19 cellular contexts compared by ENCODE assay signal in the genomic region with DNA sequence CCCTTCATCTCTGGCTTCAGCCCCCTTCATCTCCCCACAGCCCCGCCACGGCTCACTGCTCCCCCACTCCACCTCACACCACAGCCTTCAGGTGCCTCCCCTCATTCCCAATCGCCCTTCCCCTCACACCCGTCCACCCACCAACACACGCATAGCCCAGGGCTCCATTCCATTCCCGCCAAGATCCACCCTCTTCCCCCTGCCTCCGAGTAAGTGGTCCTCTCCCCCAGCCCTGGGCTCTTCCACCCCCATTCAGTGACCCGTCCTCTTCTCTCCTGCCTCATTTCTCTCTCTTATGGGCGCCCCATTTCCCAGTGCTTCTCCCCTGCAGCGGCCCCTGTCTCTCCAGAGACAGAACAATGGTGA. TPM values are rescaled to one million over a fixed set of nuclear protein-coding genes. Genes with fewer than 3 reads are reported as not detected.
DNase-seq lines count a peak whose midpoint lies in the region; ATAC-seq, FAIRE-seq and TF ChIP-seq lines count a peak whose summit lies in the region.
"Had no signal": no experiment of that assay in that cellular context is flagged by ENCODE, and none has a peak within 500 bp of the region (broad histone marks: within the 10 kb centered on the region; RNA-seq: fewer than 3 reads in every experiment).

No MANE protein-coding gene starts in this region.

- POLR2A ChIA-PET in CD4-positive, alpha-beta T cell (lab: Charles Lee): no interaction called here
- POLR2A ChIA-PET in H1 (lab: Charles Lee; ENCODE audit: partially characterized antibody): no interaction called here

- no peak overlapping the region for H3K56ac ChIP-seq in H1 (replicated peaks; ENCODE audit: insufficient read length, low read depth, low read length)

- peak overlapping the region; percentile 89; the same call in 1 of the 2 replicates for H2AFZ ChIP-seq in H1 (ENCODE audit: low read length)
- H2AFZ ChIP-seq: parathyroid adenoma had no signal

- peak overlapping the region; percentile 52 for H3K4me3 ChIP-seq in HUES64 (ENCODE audit: low read length)
- peak overlapping the region; percentile 35 to 61 (median 48) for H3K4me3 ChIP-seq in H1 (ENCODE audit: extremely low read depth in 1 of 4, insufficient read depth in 2 of 4, low read depth in 3 of 4, low read length in 4 of 4)
- H3K4me3 ChIP-seq: smooth muscle cell had no signal

- H3K79me2 ChIP-seq in H1 (ENCODE audit: control insufficient read depth in 1 of 2, insufficient read depth in 2 of 2, low read length in 2 of 2): no peaks in the 10 kb centered on the region
- H3K79me2 ChIP-seq: parathyroid adenoma had no signal

- no peak overlapping the region for H2BK20ac ChIP-seq in H1 (ENCODE audit: low read length)

- peak overlapping the region; percentile 44 for H3K4ac ChIP-seq in H1 (replicated peaks; ENCODE audit: insufficient read length, low read depth, low read length)

- peaks cover 0 to 2% of the 10 kb centered on the region in 2 experiments for H4K20me1 ChIP-seq in H1 (replicated peaks in 1 of 2; ENCODE audit: control insufficient read depth in 1 of 2, insufficient read depth in 2 of 2, low read length in 2 of 2)

- TF ChIP-seq RAD21 in H1 (IDR thresholded peaks at IDR 0.05 in 1 of 2, conservative IDR thresholded peaks at IDR 0.05 in 1 of 2; ENCODE audit: low read depth in 2 of 2, low read length in 2 of 2): no peak

- H3K27me3 ChIP-seq in CD4-positive, alpha-beta T cell (ENCODE audit: control insufficient read depth, insufficient read depth, low read length): peaks cover 22% of the 10 kb centered on the region
- H3K27me3 ChIP-seq in HUES64 (ENCODE audit: insufficient read depth, low read length) (peaks cover 15% of the 10 kb centered on the region), H1 (replicated peaks in 1 of 4; ENCODE audit: control insufficient read depth in 3 of 4, extremely low read depth in 1 of 4, insufficient read depth in 3 of 4, low read length in 3 of 4) (peaks cover 6 to 10% (median 9%) of the 10 kb centered on the region in 4 experiments; a peak in 6 of 7 replicates)

- H2AK5ac ChIP-seq in H1 (ENCODE audit: low read depth, low read length): no peak overlapping the region

- no peak for DNase-seq in CD4-positive, alpha-beta T cell
- DNase-seq in H1 (ENCODE audit: low read depth in 1 of 2, low spot score in 2 of 2) (no peak), hippocampal formation (lab: John Stamatoyannopoulos, UW) (no peak), NCI-H187 treated with DMSO at 0.1 percent for 48 hours (lab: John Stamatoyannopoulos, UW) (no peak), T-helper 2 cell (no peak), ecto neural progenitor cell (ENCODE audit: low spot score) (no peak)
- DNase-seq: effector CD8-positive, alpha-beta T cell; HCEC 1CT; NCI-H1092; NCI-H774 had no signal

- peak overlapping the region; percentile 92; the same call in 1 of the 2 replicates for H2BK5ac ChIP-seq in H1 (ENCODE audit: low read depth, low read length)

- H3K9ac ChIP-seq in HUES64 (ENCODE audit: low read depth, low read length) (no peak overlapping the region; the same call in 1 of the 2 replicates), H1 (replicated peaks in 1 of 4; ENCODE audit: extremely low read depth in 1 of 4, low read depth in 3 of 4, low read length in 3 of 4) (peak overlapping the region in 2 of 4 experiments; percentile 8 to 9; a peak in 2 of 7 replicates)
- H3K9ac ChIP-seq: parathyroid adenoma had no signal

- H3K23ac ChIP-seq in H1 (ENCODE audit: insufficient read length): no peak overlapping the region

- TF ChIP-seq POLR2A in H1 (IDR thresholded peaks at IDR 0.05; ENCODE audit: control extremely low read depth in 1 of 2, low read depth in 2 of 2, low read length in 2 of 2): no peak

- no peak overlapping the region for H3K27ac Mint-ChIP-seq in CD4-positive, alpha-beta T cell
- peak overlapping the region in 2 of 3 experiments; percentile 32 to 49 for H3K27ac Mint-ChIP-seq in nephron
- H3K27ac Mint-ChIP-seq: activated CD8-positive, alpha-beta T cell treated with anti-CD3 and anti-CD28 coated beads, Interleukin-2, amount 10 ng/mL, durations not matched to agents 7 days and 5 days; stimulated activated naive CD8-positive, alpha-beta T cell treated with anti-CD3 and anti-CD28 coated beads, Interleukin-15, Interleukin-2, amounts not matched to agents 100 ng/mL and 50 ng/mL, for 24 hours had no signal

- intact Hi-C loops in CD4-positive, alpha-beta T cell (cut with DNase I, micrococcal nuclease): no loop called here

- CTCF ChIA-PET in CD4-positive, alpha-beta T cell (lab: Charles Lee): no interaction called here
- CTCF ChIA-PET in H1 (lab: Charles Lee; ENCODE audit: partially characterized antibody): interaction anchor here (0.6 to 1.4 kb wide), 3 partner anchors 33 to 244 kb away, joined by 3 to 5 read pairs (median 4); no protein-coding TSS in a partner anchor

- H4K5ac ChIP-seq in H1 (ENCODE audit: insufficient read length, low read depth, low read length): peak overlapping the region; percentile 73

- FAIRE-seq in H1 (lab: Jason Lieb, UNC): no peak

- no peaks in the 10 kb centered on the region for H3K9me3 ChIP-seq in CD4-positive, alpha-beta T cell (ENCODE audit: control insufficient read depth, low read length)
- H3K9me3 ChIP-seq in HUES64 (ENCODE audit: insufficient read depth, low read depth, low read length) (no peaks in the 10 kb centered on the region), H1 (ENCODE audit: insufficient read depth in 2 of 2, low read depth in 1 of 2, low read length in 1 of 2) (no peaks in the 10 kb centered on the region)
- H3K9me3 ChIP-seq: Peyer's patch, uterus had no signal

- WGBS in HUES64: 53% methylated on average over 10 of the region's 10 CpGs
- WGBS in H1 (ENCODE audit: extremely low coverage in 1 of 2, insufficient coverage in 1 of 2, insufficient read length in 1 of 2, insufficient replicate concordance in 2 of 2, low coverage in 1 of 2, low lambda C conversion rate in 2 of 2, missing lambda C conversion rate in 1 of 2), 2 experiments: 28% methylated on average over 8 of the region's 10 CpGs; no CpG with 5 or more reads in 1 of the 2 experiments

- H4K8ac ChIP-seq in H1 (ENCODE audit: extremely low read depth, insufficient read depth, low read length): peak overlapping the region; percentile 71; the same call in 1 of the 2 replicates

- H3K27ac ChIP-seq in CD4-positive, alpha-beta T cell (ENCODE audit: low read depth, low read length): no peak overlapping the region
- H3K27ac ChIP-seq in HUES64 (ENCODE audit: low read depth, low read length) (no peak overlapping the region), H1 (ENCODE audit: low read depth, low read length) (peak overlapping the region; percentile 14; the same call in 1 of the 2 replicates)
- H3K27ac ChIP-seq: parathyroid adenoma, Peyer's patch, uterus had no signal

- peak overlapping the region; percentile 75 for H4K91ac ChIP-seq in H1 (replicated peaks; ENCODE audit: insufficient read length, low read length)

- H3K36me3 ChIP-seq in HUES64 (ENCODE audit: insufficient read depth, low read length) (no peaks in the 10 kb centered on the region), H1 (ENCODE audit: control insufficient read depth in 2 of 4, insufficient read depth in 4 of 4, low read length in 3 of 4) (no peaks in the 10 kb centered on the region)
- H3K36me3 ChIP-seq: Peyer's patch, uterus had no signal

- no peaks in the 10 kb centered on the region for H3K79me1 ChIP-seq in H1 (ENCODE audit: low read depth, low read length)

- peak overlapping the region; percentile 63; the same call in 1 of the 2 replicates for H2BK12ac ChIP-seq in H1 (ENCODE audit: low read depth, low read length)

- TF ChIP-seq CTCF in CD4-positive, alpha-beta T cell (IDR thresholded peaks at IDR 0.05): no peak
- TF ChIP-seq CTCF in H1 (IDR thresholded peaks at IDR 0.05; ENCODE audit: control extremely low read depth in 1 of 3, insufficient read depth in 1 of 3, low read depth in 1 of 3, low read length in 3 of 3) (no peak), nephron (IDR thresholded peaks at IDR 0.05; ENCODE audit: unreplicated experiment in 3 of 3) (no peak)

- H2BK120ac ChIP-seq in H1 (replicated peaks; ENCODE audit: low read depth, low read length): no peak overlapping the region

- H3K23me2 ChIP-seq in H1 (ENCODE audit: low read depth, low read length): peaks cover 9% of the 10 kb centered on the region; the same call in 1 of the 2 replicates

- H3K27me3 Mint-ChIP-seq in CD4-positive, alpha-beta T cell: peaks cover 34% of the 10 kb centered on the region
- H3K27me3 Mint-ChIP-seq in nephron (ENCODE audit: low read depth): peaks cover 20% of the 10 kb centered on the region

- no peaks in the 10 kb centered on the region for H3K36me3 Mint-ChIP-seq in CD4-positive, alpha-beta T cell (ENCODE audit: low read depth)
- H3K36me3 Mint-ChIP-seq in nephron (ENCODE audit: low read depth): peaks cover 4% of the 10 kb centered on the region

- no peak for ATAC-seq in CD4-positive, alpha-beta T cell (ENCODE audit: poor library complexity)

- no peak overlapping the region for H3K14ac ChIP-seq in H1 (ENCODE audit: insufficient read length)

- peak overlapping the region; percentile 40 for H3K4me3 Mint-ChIP-seq in CD4-positive, alpha-beta T cell
- peak overlapping the region; percentile 26 to 70 (median 51) for H3K4me3 Mint-ChIP-seq in nephron
- H3K4me3 Mint-ChIP-seq: activated CD8-positive, alpha-beta T cell treated with anti-CD3 and anti-CD28 coated beads, Interleukin-2, amount 10 ng/mL, durations not matched to agents 7 days and 5 days; stimulated activated naive CD8-positive, alpha-beta T cell treated with anti-CD3 and anti-CD28 coated beads, Interleukin-15, Interleukin-2, amounts not matched to agents 100 ng/mL and 50 ng/mL, for 24 hours had no signal

- peak overlapping the region; percentile 92 for H2BK15ac ChIP-seq in H1 (ENCODE audit: low read length)

- H3K4me2 ChIP-seq in H1 (ENCODE audit: insufficient read depth in 1 of 2, low read depth in 2 of 2, low read length in 2 of 2): peak overlapping the region; percentile 93

- peaks cover 6% of the 10 kb centered on the region for H3K4me1 Mint-ChIP-seq in CD4-positive, alpha-beta T cell (ENCODE audit: low read depth)
- H3K4me1 Mint-ChIP-seq in nephron: no peaks in the 10 kb centered on the region

- TF ChIP-seq EP300 in H1 (IDR thresholded peaks at IDR 0.05; ENCODE audit: borderline replicate concordance in 1 of 2, low read depth in 2 of 2, low read length in 2 of 2): no peak

- peaks cover 3% of the 10 kb centered on the region; the same call in 1 of the 2 replicates for H3K4me1 ChIP-seq in HUES64 (ENCODE audit: insufficient read depth, low read length)
- peaks cover 2 to 18% (median 8%) of the 10 kb centered on the region in 4 experiments; a peak in 5 of 7 replicates for H3K4me1 ChIP-seq in H1 (replicated peaks in 1 of 4; ENCODE audit: control insufficient read depth in 3 of 4, insufficient read depth in 4 of 4, low read length in 3 of 4)
- H3K4me1 ChIP-seq: parathyroid adenoma, uterus had no signal

- peaks cover 5% of the 10 kb centered on the region for H3K9me3 Mint-ChIP-seq in CD4-positive, alpha-beta T cell
- peaks cover 5% of the 10 kb centered on the region for H3K9me3 Mint-ChIP-seq in nephron

- peak overlapping the region; percentile 83 for H3K18ac ChIP-seq in H1 (ENCODE audit: extremely low read depth, low read length)

RNA-seq across cellular contexts. Expression of a gene that starts 53.2 kb away (rescaled TPM):
- under 1 TPM; 0.08 TPM for total RNA-seq in CD4-positive, alpha-beta T cell
- polyA plus RNA-seq in HUES64 (2013, experiment 1 of 2): 0.60 TPM
- 1.1 TPM for polyA plus RNA-seq in HUES64 (2013, experiment 2 of 2)
- 0.78 and 2.3 TPM in 2 replicates for total RNA-seq in H1 (2021; fragmentation: NEBNext Ultra II Directional; extraction: Animal tissue kit (Norgen Biotek cat#: 25700))
- polyA plus RNA-seq in H1 (2011; rRNA removed): 0.54 and 1.3 TPM in 2 replicates
- polyA plus RNA-seq in H1 (2011; cell fraction: cytosol; rRNA removed): 0.97 TPM
- polyA plus RNA-seq in H1 (2011; cell fraction: nucleus; rRNA removed): 7.3 TPM
- polyA plus RNA-seq in H1 (2012, experiment 1 of 2): 0.64 to 1.0 TPM (median 0.72 TPM) in 4 replicates
- polyA plus RNA-seq in H1 (2012, experiment 2 of 2): 0.22 TPM
- 0.34 TPM for polyA plus RNA-seq in H1 (2013, experiment 1 of 2)
- 0.33 TPM for polyA plus RNA-seq in H1 (2013, experiment 2 of 2)
- polyA minus RNA-seq in H1 (2011; rRNA and poly(A)+ RNA removed): 1.2 and 1.7 TPM in 2 replicates
- 0.88 TPM for polyA minus RNA-seq in H1 (2011; cell fraction: cytosol; rRNA and poly(A)+ RNA removed)
- 2.9 TPM for polyA minus RNA-seq in H1 (2011; cell fraction: nucleus; rRNA and poly(A)+ RNA removed)
- total RNA-seq: activated CD8-positive, alpha-beta T cell treated with anti-CD3 and anti-CD28 coated beads, Interleukin-2, amount 10 ng/mL, durations not matched to agents 7 days and 5 days; fibroblast of villous mesenchyme; Peyer's patch; smooth muscle cell had no signal
- polyA plus RNA-seq: smooth muscle cell had no signal
